1 cellular context compared by ENCODE assay signal in the genomic region with DNA sequence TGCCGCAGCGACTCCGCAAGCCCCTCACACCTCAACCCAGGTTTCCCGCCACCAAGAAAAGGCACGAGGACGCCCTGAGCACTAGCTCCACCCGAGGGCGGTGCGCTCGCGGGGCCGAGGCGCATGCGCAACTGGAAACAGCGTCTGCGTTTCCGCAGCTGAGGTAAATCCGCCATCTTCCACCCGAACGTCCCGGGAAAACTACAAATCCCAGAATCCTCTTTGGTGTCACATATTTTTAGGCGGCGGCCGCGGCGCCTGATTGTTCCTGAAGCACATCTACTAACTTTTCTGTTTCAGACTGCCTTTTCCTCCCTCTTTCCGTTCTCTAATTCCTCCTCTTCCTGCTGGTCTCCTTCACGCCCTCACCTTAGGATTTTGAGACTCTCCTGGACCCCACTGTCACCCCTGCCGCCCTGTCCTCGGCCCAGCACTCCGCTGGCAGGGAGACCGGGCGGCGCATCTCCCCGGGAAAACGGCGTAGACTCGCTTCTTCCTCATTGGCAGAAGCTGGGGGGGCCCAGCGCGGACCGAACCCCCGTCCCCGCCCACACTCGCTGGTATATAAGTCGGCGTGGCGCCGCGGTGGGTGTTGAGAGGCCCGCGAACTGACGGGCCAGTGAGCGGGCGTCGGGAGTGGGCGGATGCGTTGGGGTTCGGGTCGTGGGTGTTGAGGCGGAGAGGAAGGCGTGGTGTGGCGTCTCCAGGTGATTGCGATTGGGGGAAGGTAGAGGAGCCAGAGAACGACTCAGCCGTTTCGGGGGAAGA.
A peak's percentile ranks its signal among the peaks of the same experiment; 100 is the strongest.
TF ChIP-seq lines count a peak whose summit lies in the region.

A gene with protein sequence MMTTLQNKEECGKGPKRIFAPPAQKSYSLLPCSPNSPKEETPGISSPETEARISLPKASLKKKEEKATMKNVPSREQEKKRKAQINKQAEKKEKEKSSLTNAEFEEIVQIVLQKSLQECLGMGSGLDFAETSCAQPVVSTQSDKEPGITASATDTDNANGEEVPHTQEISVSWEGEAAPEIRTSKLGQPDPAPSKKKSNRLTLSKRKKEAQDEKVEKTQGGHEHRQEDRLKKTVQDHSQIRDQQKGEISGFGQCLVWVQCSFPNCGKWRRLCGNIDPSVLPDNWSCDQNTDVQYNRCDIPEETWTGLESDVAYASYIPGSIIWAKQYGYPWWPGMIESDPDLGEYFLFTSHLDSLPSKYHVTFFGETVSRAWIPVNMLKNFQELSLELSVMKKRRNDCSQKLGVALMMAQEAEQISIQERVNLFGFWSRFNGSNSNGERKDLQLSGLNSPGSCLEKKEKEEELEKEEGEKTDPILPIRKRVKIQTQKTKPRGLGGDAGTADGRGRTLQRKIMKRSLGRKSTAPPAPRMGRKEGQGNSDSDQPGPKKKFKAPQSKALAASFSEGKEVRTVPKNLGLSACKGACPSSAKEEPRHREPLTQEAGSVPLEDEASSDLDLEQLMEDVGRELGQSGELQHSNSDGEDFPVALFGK (minus strand): TSS at position 505 of the 768 bp plus-strand sequence. CDS start 8,054 bp downstream, outside the sequence.

TF ChIP-seq in K562, 482 proteins besides CTCF, POLR2A, EP300 and RAD21 (continued from another document and continues in another):
- TF ChIP-seq, protein P1, sequence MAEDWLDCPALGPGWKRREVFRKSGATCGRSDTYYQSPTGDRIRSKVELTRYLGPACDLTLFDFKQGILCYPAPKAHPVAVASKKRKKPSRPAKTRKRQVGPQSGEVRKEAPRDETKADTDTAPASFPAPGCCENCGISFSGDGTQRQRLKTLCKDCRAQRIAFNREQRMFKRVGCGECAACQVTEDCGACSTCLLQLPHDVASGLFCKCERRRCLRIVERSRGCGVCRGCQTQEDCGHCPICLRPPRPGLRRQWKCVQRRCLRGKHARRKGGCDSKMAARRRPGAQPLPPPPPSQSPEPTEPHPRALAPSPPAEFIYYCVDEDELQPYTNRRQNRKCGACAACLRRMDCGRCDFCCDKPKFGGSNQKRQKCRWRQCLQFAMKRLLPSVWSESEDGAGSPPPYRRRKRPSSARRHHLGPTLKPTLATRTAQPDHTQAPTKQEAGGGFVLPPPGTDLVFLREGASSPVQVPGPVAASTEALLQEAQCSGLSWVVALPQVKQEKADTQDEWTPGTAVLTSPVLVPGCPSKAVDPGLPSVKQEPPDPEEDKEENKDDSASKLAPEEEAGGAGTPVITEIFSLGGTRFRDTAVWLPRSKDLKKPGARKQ (CRISPR knock-in tag; IDR thresholded peaks at IDR 0.05): no peak
- TF ChIP-seq TCF7 (IDR thresholded peaks at IDR 0.05; ENCODE audit: borderline replicate concordance) (peak; percentile 77; the same call in 1 of the 2 replicates), GABPB1 (CRISPR knock-in tag; IDR thresholded peaks at IDR 0.05) (peak; percentile 85), ZNF584 (CRISPR knock-in tag; IDR thresholded peaks at IDR 0.05; ENCODE audit: low read depth) (peak; percentile 24; the same call in 1 of the 2 replicates), NFIX (CRISPR knock-in tag; IDR thresholded peaks at IDR 0.05; ENCODE audit: low read depth) (no peak), TAF15 (IDR thresholded peaks at IDR 0.05; ENCODE audit: low read depth, low read length) (no peak), BHLHE40 (IDR thresholded peaks at IDR 0.05; ENCODE audit: low read length) (peak; percentile 78), BCL6 (CRISPR knock-in tag; IDR thresholded peaks at IDR 0.05) (0 out of 2 replicates have a peak, but pooled peaks have one; percentile 37), DEAF1 (CRISPR knock-in tag; IDR thresholded peaks at IDR 0.05) (no peak; the same call in 1 of the 2 replicates), HNRNPK (IDR thresholded peaks at IDR 0.05; ENCODE audit: low read depth, low read length, poor library complexity, severe bottlenecking) (peak; percentile 83), ARID3A (IDR thresholded peaks at IDR 0.05; ENCODE audit: borderline replicate concordance, low read depth, low read length) (no peak), ZC3H11A (IDR thresholded peaks at IDR 0.05; ENCODE audit: low read depth, low read length) (no peak; the same call in 1 of the 2 replicates), ZBTB11 (CRISPR knock-in tag; IDR thresholded peaks at IDR 0.05) (peak in 1 of 3 experiments; percentile 42; a peak in 1 of 6 replicates), XRCC3 (IDR thresholded peaks at IDR 0.05) (no peak), MYNN (IDR thresholded peaks at IDR 0.05) (peak; percentile 83), MYNN (CRISPR knock-in tag; IDR thresholded peaks at IDR 0.05) (no peak), PHB2 (IDR thresholded peaks at IDR 0.05; ENCODE audit: low read depth) (no peak), SMARCA5 (IDR thresholded peaks at IDR 0.05) (0 out of 2 replicates have a peak, but pooled peaks have one; percentile 80), RFX1 (IDR thresholded peaks at IDR 0.05) (no peak; the same call in 1 of the 2 replicates), TEAD1 (CRISPR knock-in tag; IDR thresholded peaks at IDR 0.05) (peak; percentile 56 to 94; a peak in 2 of 4 replicates), ARID2 (IDR thresholded peaks at IDR 0.05) (peak; percentile 58; the same call in 1 of the 2 replicates), RAD51 (IDR thresholded peaks at IDR 0.05; ENCODE audit: borderline replicate concordance, low read depth) (no peak; the same call in 1 of the 2 replicates), RBM25 (IDR thresholded peaks at IDR 0.05; ENCODE audit: low read depth, low read length, severe bottlenecking) (no peak), ZNF124 (CRISPR knock-in tag; IDR thresholded peaks at IDR 0.05) (0 out of 2 replicates have a peak, but pooled peaks have one; percentile 20), PURB (CRISPR knock-in tag; IDR thresholded peaks at IDR 0.05; ENCODE audit: low read depth) (no peak), NUFIP1 (IDR thresholded peaks at IDR 0.05; ENCODE audit: partially characterized antibody) (peak; percentile 69), NR2C2 (CRISPR knock-in tag; IDR thresholded peaks at IDR 0.05) (peak; percentile 91), NR2C2 (tag; IDR thresholded peaks at IDR 0.05) (peak; percentile 87), RBM34 (IDR thresholded peaks at IDR 0.05; ENCODE audit: borderline replicate concordance, insufficient read depth, low read length) (no peak), DNMT1 (IDR thresholded peaks at IDR 0.05) (0 out of 2 replicates have a peak, but pooled peaks have one; percentile 50), SMARCB1 (IDR thresholded peaks at IDR 0.05; ENCODE audit: insufficient read length, low read depth) (no peak), ZNF212 (CRISPR knock-in tag; IDR thresholded peaks at IDR 0.05) (peak; percentile 78)
- TF ChIP-seq, protein P2, sequence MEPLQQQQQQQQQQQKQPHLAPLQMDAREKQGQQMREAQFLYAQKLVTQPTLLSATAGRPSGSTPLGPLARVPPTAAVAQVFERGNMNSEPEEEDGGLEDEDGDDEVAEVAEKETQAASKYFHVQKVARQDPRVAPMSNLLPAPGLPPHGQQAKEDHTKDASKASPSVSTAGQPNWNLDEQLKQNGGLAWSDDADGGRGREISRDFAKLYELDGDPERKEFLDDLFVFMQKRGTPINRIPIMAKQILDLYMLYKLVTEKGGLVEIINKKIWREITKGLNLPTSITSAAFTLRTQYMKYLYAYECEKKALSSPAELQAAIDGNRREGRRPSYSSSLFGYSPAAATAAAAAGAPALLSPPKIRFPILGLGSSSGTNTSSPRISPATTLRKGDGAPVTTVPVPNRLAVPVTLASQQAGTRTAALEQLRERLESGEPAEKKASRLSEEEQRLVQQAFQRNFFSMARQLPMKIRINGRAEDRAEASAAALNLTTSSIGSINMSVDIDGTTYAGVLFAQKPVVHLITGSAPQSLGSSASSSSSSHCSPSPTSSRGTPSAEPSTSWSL (CRISPR knock-in tag; IDR thresholded peaks at IDR 0.05; ENCODE audit: borderline replicate concordance): 0 out of 2 replicates have a peak, but pooled peaks have one; percentile 6
- TF ChIP-seq, protein P3, sequence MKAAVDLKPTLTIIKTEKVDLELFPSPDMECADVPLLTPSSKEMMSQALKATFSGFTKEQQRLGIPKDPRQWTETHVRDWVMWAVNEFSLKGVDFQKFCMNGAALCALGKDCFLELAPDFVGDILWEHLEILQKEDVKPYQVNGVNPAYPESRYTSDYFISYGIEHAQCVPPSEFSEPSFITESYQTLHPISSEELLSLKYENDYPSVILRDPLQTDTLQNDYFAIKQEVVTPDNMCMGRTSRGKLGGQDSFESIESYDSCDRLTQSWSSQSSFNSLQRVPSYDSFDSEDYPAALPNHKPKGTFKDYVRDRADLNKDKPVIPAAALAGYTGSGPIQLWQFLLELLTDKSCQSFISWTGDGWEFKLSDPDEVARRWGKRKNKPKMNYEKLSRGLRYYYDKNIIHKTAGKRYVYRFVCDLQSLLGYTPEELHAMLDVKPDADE (conservative IDR thresholded peaks at IDR 0.05; ENCODE audit: control insufficient read depth, low read depth, low read length): peak; percentile 26
- TF ChIP-seq, protein P4, sequence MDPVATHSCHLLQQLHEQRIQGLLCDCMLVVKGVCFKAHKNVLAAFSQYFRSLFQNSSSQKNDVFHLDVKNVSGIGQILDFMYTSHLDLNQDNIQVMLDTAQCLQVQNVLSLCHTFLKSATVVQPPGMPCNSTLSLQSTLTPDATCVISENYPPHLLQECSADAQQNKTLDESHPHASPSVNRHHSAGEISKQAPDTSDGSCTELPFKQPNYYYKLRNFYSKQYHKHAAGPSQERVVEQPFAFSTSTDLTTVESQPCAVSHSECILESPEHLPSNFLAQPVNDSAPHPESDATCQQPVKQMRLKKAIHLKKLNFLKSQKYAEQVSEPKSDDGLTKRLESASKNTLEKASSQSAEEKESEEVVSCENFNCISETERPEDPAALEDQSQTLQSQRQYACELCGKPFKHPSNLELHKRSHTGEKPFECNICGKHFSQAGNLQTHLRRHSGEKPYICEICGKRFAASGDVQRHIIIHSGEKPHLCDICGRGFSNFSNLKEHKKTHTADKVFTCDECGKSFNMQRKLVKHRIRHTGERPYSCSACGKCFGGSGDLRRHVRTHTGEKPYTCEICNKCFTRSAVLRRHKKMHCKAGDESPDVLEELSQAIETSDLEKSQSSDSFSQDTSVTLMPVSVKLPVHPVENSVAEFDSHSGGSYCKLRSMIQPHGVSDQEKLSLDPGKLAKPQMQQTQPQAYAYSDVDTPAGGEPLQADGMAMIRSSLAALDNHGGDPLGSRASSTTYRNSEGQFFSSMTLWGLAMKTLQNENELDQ (CRISPR knock-in tag; IDR thresholded peaks at IDR 0.05; ENCODE audit: borderline replicate concordance): peak; percentile 93; the same call in 1 of the 2 replicates
- TF ChIP-seq, protein P5, sequence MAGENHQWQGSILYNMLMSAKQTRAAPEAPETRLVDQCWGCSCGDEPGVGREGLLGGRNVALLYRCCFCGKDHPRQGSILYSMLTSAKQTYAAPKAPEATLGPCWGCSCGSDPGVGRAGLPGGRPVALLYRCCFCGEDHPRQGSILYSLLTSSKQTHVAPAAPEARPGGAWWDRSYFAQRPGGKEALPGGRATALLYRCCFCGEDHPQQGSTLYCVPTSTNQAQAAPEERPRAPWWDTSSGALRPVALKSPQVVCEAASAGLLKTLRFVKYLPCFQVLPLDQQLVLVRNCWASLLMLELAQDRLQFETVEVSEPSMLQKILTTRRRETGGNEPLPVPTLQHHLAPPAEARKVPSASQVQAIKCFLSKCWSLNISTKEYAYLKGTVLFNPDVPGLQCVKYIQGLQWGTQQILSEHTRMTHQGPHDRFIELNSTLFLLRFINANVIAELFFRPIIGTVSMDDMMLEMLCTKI (IDR thresholded peaks at IDR 0.05; ENCODE audit: partially characterized antibody): no peak
- TF ChIP-seq, protein P6, sequence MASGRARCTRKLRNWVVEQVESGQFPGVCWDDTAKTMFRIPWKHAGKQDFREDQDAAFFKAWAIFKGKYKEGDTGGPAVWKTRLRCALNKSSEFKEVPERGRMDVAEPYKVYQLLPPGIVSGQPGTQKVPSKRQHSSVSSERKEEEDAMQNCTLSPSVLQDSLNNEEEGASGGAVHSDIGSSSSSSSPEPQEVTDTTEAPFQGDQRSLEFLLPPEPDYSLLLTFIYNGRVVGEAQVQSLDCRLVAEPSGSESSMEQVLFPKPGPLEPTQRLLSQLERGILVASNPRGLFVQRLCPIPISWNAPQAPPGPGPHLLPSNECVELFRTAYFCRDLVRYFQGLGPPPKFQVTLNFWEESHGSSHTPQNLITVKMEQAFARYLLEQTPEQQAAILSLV (tag; IDR thresholded peaks at IDR 0.05): no peak
